In the genomic region with DNA sequence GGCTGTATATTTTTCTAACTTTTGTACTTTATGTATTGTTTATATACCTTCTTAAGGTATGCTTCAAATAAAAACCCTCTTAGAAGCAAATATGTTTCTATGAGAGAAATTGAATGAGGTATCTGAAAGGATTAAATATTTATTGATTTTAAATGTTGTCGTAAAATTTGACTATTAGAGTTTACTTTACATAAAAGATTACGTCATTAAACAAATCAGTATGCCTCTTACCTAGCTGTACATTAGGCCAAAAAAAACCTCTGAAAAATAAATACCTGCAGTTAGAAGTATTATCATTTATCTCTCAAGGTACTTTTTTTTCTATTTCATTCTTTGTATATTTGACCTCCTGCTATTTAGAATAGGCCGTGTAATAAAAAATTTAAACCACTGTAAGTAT, we compare ENCODE assay signal across 2 cellular contexts.
TF ChIP-seq lines count a peak whose summit lies in the region.

No MANE protein-coding gene starts in this region.

TF ChIP-seq in HepG2, 621 proteins besides CTCF, POLR2A, EP300 and RAD21 (continued from another document):
- TF ChIP-seq ATF7 (IDR thresholded peaks at IDR 0.05) (peak; percentile 94), ATF7 (CRISPR knock-in tag; IDR thresholded peaks at IDR 0.05) (no peak)

TF ChIP-seq in GM12878, 131 proteins besides CTCF, POLR2A, EP300 and RAD21:
- TF ChIP-seq, protein P1, sequence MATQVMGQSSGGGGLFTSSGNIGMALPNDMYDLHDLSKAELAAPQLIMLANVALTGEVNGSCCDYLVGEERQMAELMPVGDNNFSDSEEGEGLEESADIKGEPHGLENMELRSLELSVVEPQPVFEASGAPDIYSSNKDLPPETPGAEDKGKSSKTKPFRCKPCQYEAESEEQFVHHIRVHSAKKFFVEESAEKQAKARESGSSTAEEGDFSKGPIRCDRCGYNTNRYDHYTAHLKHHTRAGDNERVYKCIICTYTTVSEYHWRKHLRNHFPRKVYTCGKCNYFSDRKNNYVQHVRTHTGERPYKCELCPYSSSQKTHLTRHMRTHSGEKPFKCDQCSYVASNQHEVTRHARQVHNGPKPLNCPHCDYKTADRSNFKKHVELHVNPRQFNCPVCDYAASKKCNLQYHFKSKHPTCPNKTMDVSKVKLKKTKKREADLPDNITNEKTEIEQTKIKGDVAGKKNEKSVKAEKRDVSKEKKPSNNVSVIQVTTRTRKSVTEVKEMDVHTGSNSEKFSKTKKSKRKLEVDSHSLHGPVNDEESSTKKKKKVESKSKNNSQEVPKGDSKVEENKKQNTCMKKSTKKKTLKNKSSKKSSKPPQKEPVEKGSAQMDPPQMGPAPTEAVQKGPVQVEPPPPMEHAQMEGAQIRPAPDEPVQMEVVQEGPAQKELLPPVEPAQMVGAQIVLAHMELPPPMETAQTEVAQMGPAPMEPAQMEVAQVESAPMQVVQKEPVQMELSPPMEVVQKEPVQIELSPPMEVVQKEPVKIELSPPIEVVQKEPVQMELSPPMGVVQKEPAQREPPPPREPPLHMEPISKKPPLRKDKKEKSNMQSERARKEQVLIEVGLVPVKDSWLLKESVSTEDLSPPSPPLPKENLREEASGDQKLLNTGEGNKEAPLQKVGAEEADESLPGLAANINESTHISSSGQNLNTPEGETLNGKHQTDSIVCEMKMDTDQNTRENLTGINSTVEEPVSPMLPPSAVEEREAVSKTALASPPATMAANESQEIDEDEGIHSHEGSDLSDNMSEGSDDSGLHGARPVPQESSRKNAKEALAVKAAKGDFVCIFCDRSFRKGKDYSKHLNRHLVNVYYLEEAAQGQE (IDR thresholded peaks at IDR 0.05; ENCODE audit: low read depth, low read length): no peak
- TF ChIP-seq, protein P2, sequence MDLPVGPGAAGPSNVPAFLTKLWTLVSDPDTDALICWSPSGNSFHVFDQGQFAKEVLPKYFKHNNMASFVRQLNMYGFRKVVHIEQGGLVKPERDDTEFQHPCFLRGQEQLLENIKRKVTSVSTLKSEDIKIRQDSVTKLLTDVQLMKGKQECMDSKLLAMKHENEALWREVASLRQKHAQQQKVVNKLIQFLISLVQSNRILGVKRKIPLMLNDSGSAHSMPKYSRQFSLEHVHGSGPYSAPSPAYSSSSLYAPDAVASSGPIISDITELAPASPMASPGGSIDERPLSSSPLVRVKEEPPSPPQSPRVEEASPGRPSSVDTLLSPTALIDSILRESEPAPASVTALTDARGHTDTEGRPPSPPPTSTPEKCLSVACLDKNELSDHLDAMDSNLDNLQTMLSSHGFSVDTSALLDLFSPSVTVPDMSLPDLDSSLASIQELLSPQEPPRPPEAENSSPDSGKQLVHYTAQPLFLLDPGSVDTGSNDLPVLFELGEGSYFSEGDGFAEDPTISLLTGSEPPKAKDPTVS (IDR thresholded peaks at IDR 0.05; ENCODE audit: low read depth, low read length): no peak
- TF ChIP-seq ATF7 (IDR thresholded peaks at IDR 0.05; ENCODE audit: low read depth): 0 out of 2 replicates have a peak, but pooled peaks have one; percentile 38
- no peak for TF ChIP-seq TCF3 (IDR thresholded peaks at IDR 0.05; ENCODE audit: borderline replicate concordance, insufficient read depth, low read depth, low read length)
- TF ChIP-seq GATAD2B (conservative IDR thresholded peaks at IDR 0.05; ENCODE audit: low read depth): no peak
